In the genomic region with DNA sequence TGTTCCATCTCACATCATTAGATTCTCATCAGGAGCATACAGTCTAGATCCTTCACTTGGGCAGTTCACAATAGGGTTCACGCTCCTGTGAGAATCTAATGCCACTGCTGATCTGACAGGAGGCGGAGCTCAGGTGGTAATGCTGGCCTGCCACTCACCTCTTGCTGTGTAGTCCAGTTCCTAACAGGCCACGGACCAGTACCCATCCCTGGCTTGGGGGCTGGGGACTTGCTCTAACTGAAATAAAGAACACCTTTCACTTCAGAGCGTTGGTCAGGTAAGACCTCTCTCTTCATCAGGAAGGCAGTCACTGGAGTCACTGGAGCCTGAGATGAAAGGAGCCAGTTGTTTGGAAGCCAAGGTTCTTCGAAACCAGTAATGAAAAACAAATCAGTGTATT, we compare ENCODE assay signal across 21 cellular contexts.
"Had no signal": no experiment of that assay in that cellular context is flagged by ENCODE, and none has a peak within 500 bp of the region (broad histone marks: within the 10 kb centered on the region; RNA-seq: fewer than 3 reads in every experiment).

No MANE protein-coding gene starts in this region.

- H3K4me3 Mint-ChIP-seq: activated CD4-positive, alpha-beta memory T cell treated with anti-CD3 and anti-CD28 coated beads, Interleukin-2, amount 10 ng/mL, durations not matched to agents 7 days and 5 days; activated CD4-positive, alpha-beta T cell treated with anti-CD3 and anti-CD28 coated beads for 36 hours had no signal

- H3K27me3 ChIP-seq: brain microvascular endothelial cell had no signal

- H3K4me3 ChIP-seq: SK-N-MC had no signal

- H3K36me3 ChIP-seq: brain microvascular endothelial cell had no signal

- H3K4me1 Mint-ChIP-seq: activated CD4-positive, alpha-beta memory T cell treated with anti-CD3 and anti-CD28 coated beads, Interleukin-2, amount 10 ng/mL, durations not matched to agents 7 days and 5 days; activated CD4-positive, alpha-beta T cell treated with anti-CD3 and anti-CD28 coated beads for 36 hours had no signal

- DNase-seq: activated CD4-positive, alpha-beta memory T cell treated with anti-CD3 and anti-CD28 coated beads, Interleukin-2, amount 10 ng/mL, durations not matched to agents 7 days and 5 days; activated CD4-positive, alpha-beta T cell treated with anti-CD3 and anti-CD28 coated beads for 36 hours; activated CD4-positive, alpha-beta T cell treated with anti-CD3 and anti-CD28 coated beads, Interleukin-2, amount 50 U/mL, for 1 hour; activated CD8-positive, alpha-beta memory T cell treated with anti-CD3 and anti-CD28 coated beads, Interleukin-2, amount 50 U/mL, for 48 hours; activated effector memory CD4-positive, alpha-beta T cell treated with anti-CD3 and anti-CD28 coated beads, Interleukin-2, amount 50 U/mL, for 16 hours; activated naive CD4-positive, alpha-beta T cell treated with Interleukin-2 at 50 U/mL for 16 hours; activated T-cell treated with anti-CD3 and anti-CD28 coated beads, Interleukin-2, amount 50 U/mL, for 1 hour; brain microvascular endothelial cell; NCI-H1092; NCI-H1930; NCI-H2171; NCI-H226; NCI-H526 treated with DMSO at 0.1 percent for 48 hours; NCI-H82; RPMI8226; T-helper 1 cell had no signal

- H3K27ac Mint-ChIP-seq: activated CD4-positive, alpha-beta memory T cell treated with anti-CD3 and anti-CD28 coated beads, Interleukin-2, amount 10 ng/mL, durations not matched to agents 7 days and 5 days; activated CD4-positive, alpha-beta T cell treated with anti-CD3 and anti-CD28 coated beads for 36 hours had no signal

- H3K27me3 Mint-ChIP-seq: activated CD4-positive, alpha-beta memory T cell treated with anti-CD3 and anti-CD28 coated beads, Interleukin-2, amount 10 ng/mL, durations not matched to agents 7 days and 5 days; activated CD4-positive, alpha-beta T cell treated with anti-CD3 and anti-CD28 coated beads for 36 hours had no signal

- ATAC-seq: activated CD4-positive, alpha-beta T cell treated with anti-CD3 and anti-CD28 coated beads for 36 hours; activated naive CD4-positive, alpha-beta T cell treated with anti-CD3 and anti-CD28 coated beads, Interleukin-2, amount 50 U/mL, for 72 hours; Right ventricle myocardium inferior had no signal

- H3K27ac ChIP-seq: brain microvascular endothelial cell, KMS-11, SK-N-MC, VCaP had no signal

- H3K9me3 Mint-ChIP-seq: activated CD4-positive, alpha-beta memory T cell treated with anti-CD3 and anti-CD28 coated beads, Interleukin-2, amount 10 ng/mL, durations not matched to agents 7 days and 5 days; activated naive CD4-positive, alpha-beta T cell treated with anti-CD3 and anti-CD28 coated beads, Interleukin-2, amount 50 U/mL, for 72 hours had no signal
